In genomic region chr7:55517191-55517633, GRCh38 we compare ENCODE assay signal across 9 cellular contexts. TPM values are rescaled to one million over a fixed set of nuclear protein-coding genes. Genes with fewer than 3 reads are reported as not detected.
DNase-seq lines count a peak whose midpoint lies in the region; ATAC-seq and TF ChIP-seq lines count a peak whose summit lies in the region.
"Had no signal": no experiment of that assay in that cellular context is flagged by ENCODE, and none has a peak within 500 bp of the region (broad histone marks: within the 10 kb centered on the region; RNA-seq: fewer than 3 reads in every experiment).

No MANE protein-coding gene starts in this region.

- no peaks in the 10 kb centered on the region for H3K9me3 ChIP-seq in WERI-Rb-1 (ENCODE audit: severe bottlenecking)
- H3K9me3 ChIP-seq: colonic mucosa had no signal

- ATAC-seq in GM18502 (IDR thresholded peaks at IDR 0.05; ENCODE audit: poor library complexity, unreplicated experiment) (peak; percentile 83), GM21515 (IDR thresholded peaks at IDR 0.05; ENCODE audit: unreplicated experiment) (peak; percentile 56), HG03439 (IDR thresholded peaks at IDR 0.05; ENCODE audit: unreplicated experiment) (peak; percentile 76)
- ATAC-seq in effector memory CD8-positive, alpha-beta T cell (replicated peaks), result peak; percentile 75

- peaks cover 57% of the 10 kb centered on the region for H3K36me3 Mint-ChIP-seq in effector memory CD8-positive, alpha-beta T cell (ENCODE audit: insufficient read depth)
- H3K36me3 Mint-ChIP-seq in osteocyte (ENCODE audit: unreplicated experiment), result peaks cover 13% of the 10 kb centered on the region

- no peak for DNase-seq in effector memory CD8-positive, alpha-beta T cell
- DNase-seq in WERI-Rb-1 (no peak), osteocyte (ENCODE audit: extremely low spot score, unreplicated experiment) (no peak), brain microvascular endothelial cell (no peak), AG08395 (ENCODE audit: low spot score) (no peak)
- DNase-seq: colonic mucosa had no signal

- H3K4me3 Mint-ChIP-seq in effector memory CD8-positive, alpha-beta T cell, result peak overlapping the region; percentile 22 to 40
- no peak overlapping the region for H3K4me3 Mint-ChIP-seq in osteocyte (ENCODE audit: unreplicated experiment)

- TF ChIP-seq CTCF in WERI-Rb-1 (IDR thresholded peaks at IDR 0.05; ENCODE audit: low read depth, low read length), result no peak
- no peak for TF ChIP-seq CTCF in osteocyte (IDR thresholded peaks at IDR 0.05)
- TF ChIP-seq CTCF in brain microvascular endothelial cell (IDR thresholded peaks at IDR 0.05; ENCODE audit: low read depth, low read length, missing control alignments), result no peak

- no peaks in the 10 kb centered on the region for H3K27me3 ChIP-seq in WERI-Rb-1 (ENCODE audit: insufficient read depth, low read depth, severe bottlenecking)
- no peaks in the 10 kb centered on the region for H3K27me3 ChIP-seq in brain microvascular endothelial cell (replicated peaks)
- H3K27me3 ChIP-seq: colonic mucosa had no signal

- H3K27ac Mint-ChIP-seq in effector memory CD8-positive, alpha-beta T cell, result peak overlapping the region; percentile 70 to 84
- no peak overlapping the region for H3K27ac Mint-ChIP-seq in osteocyte (ENCODE audit: unreplicated experiment)

- H3K27ac ChIP-seq in WERI-Rb-1 (no peak overlapping the region), brain microvascular endothelial cell (no peak overlapping the region)
- H3K27ac ChIP-seq: colonic mucosa had no signal

- H3K4me3 ChIP-seq in WERI-Rb-1 (ENCODE audit: low read depth, low read length) (no peak overlapping the region), brain microvascular endothelial cell (ENCODE audit: low read depth, low read length) (no peak overlapping the region)
- H3K4me3 ChIP-seq: colonic mucosa had no signal

- peaks cover 50 to 53% of the 10 kb centered on the region in 2 donors for H3K4me1 Mint-ChIP-seq in effector memory CD8-positive, alpha-beta T cell (ENCODE audit: low read depth in 2 of 2)
- H3K4me1 Mint-ChIP-seq in osteocyte (ENCODE audit: unreplicated experiment), result peaks cover 1% of the 10 kb centered on the region

- no peaks in the 10 kb centered on the region for H3K9me3 Mint-ChIP-seq in effector memory CD8-positive, alpha-beta T cell
- H3K9me3 Mint-ChIP-seq in osteocyte (ENCODE audit: unreplicated experiment), result no peaks in the 10 kb centered on the region

- in situ Hi-C loops in brain microvascular endothelial cell (cut with HindIII; ENCODE audit: low pct_ligation_motif_present, low sequenced_read_pairs), result no loop called here

- H3K27me3 Mint-ChIP-seq in effector memory CD8-positive, alpha-beta T cell, result no peaks in the 10 kb centered on the region
- no peaks in the 10 kb centered on the region for H3K27me3 Mint-ChIP-seq in osteocyte (ENCODE audit: unreplicated experiment)

- H3K36me3 ChIP-seq in WERI-Rb-1 (peaks cover 11% of the 10 kb centered on the region), brain microvascular endothelial cell (replicated peaks) (peaks cover 13% of the 10 kb centered on the region)
- H3K36me3 ChIP-seq: colonic mucosa had no signal

RNA-seq across cellular contexts. Expression of gene VOPP1, which starts 55.1 kb away (rescaled TPM):
- 86.6 and 88.6 TPM in 2 replicates for total RNA-seq in osteocyte
